Comparison of ENCODE assay signal across 1 cellular context in the genomic region with DNA sequence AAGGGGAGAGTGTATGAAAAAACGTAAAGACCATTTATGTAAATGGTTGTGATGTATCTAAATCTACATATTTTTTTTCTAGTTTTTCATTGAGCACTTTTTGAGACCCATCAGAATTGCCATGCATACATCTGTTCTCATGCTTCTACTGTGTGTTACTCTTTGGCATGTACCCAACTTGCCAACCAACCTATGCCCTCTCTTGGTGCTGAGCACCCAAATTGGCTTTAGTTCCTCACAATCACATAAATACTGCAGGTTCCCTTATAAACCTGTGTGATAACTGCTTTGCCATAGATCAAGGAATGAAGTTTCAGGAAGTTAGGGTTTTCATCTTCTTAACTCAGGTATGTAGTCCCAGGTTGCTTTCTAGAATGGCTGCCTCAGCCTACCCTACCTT.
TF ChIP-seq lines count a peak whose summit lies in the region.

No MANE protein-coding gene starts in this region.

TF ChIP-seq in HepG2, 621 proteins besides CTCF, POLR2A, EP300 and RAD21:
- TF ChIP-seq, protein P1, sequence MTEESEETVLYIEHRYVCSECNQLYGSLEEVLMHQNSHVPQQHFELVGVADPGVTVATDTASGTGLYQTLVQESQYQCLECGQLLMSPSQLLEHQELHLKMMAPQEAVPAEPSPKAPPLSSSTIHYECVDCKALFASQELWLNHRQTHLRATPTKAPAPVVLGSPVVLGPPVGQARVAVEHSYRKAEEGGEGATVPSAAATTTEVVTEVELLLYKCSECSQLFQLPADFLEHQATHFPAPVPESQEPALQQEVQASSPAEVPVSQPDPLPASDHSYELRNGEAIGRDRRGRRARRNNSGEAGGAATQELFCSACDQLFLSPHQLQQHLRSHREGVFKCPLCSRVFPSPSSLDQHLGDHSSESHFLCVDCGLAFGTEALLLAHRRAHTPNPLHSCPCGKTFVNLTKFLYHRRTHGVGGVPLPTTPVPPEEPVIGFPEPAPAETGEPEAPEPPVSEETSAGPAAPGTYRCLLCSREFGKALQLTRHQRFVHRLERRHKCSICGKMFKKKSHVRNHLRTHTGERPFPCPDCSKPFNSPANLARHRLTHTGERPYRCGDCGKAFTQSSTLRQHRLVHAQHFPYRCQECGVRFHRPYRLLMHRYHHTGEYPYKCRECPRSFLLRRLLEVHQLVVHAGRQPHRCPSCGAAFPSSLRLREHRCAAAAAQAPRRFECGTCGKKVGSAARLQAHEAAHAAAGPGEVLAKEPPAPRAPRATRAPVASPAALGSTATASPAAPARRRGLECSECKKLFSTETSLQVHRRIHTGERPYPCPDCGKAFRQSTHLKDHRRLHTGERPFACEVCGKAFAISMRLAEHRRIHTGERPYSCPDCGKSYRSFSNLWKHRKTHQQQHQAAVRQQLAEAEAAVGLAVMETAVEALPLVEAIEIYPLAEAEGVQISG (CRISPR knock-in tag; IDR thresholded peaks at IDR 0.05) = no peak
- TF ChIP-seq RBFOX2 (IDR thresholded peaks at IDR 0.05; ENCODE audit: low read depth, low read length) (peak; percentile 58; the same call in 1 of the 2 replicates), NFIB (CRISPR knock-in tag; IDR thresholded peaks at IDR 0.05; ENCODE audit: borderline replicate concordance) (no peak)
